In genomic region chr1:160428655-160429054, GRCh38 we compare ENCODE assay signal across 8 cellular contexts. TPM values are rescaled to one million over a fixed set of nuclear protein-coding genes. Genes with fewer than 3 reads are reported as not detected.
A peak's percentile ranks its signal among the peaks of the same experiment; 100 is the strongest.
DNase-seq lines count a peak whose midpoint lies in the region; ATAC-seq and FAIRE-seq lines count a peak whose summit lies in the region.

No MANE protein-coding gene starts in this region.

- no peaks in the 10 kb centered on the region for H3K36me3 ChIP-seq in effector memory CD4-positive, alpha-beta T cell (ENCODE audit: control insufficient read depth, insufficient read depth, low read length)
- H3K36me3 ChIP-seq in mesenchymal stem cell (ENCODE audit: control insufficient read depth in 1 of 2, insufficient read depth in 2 of 2, low read depth in 1 of 2, low read length in 2 of 2) = peaks cover 0 to 30% of the 10 kb centered on the region in 2 experiments

- in situ Hi-C loops in KBM-7 (cut with MboI; ENCODE audit: low pct_unique_long_range_greater_than_20kb, low sequenced_read_pairs) = loop anchor here (10.0 kb wide), 1 partner anchor 56 kb away; no protein-coding TSS in a partner anchor

- ATAC-seq in HG03565 (IDR thresholded peaks at IDR 0.05; ENCODE audit: unreplicated experiment) = no peak

- H3K27ac ChIP-seq in effector memory CD4-positive, alpha-beta T cell (ENCODE audit: insufficient read depth, low read length, poor library complexity, severe bottlenecking) = peak overlapping the region; percentile 58
- H3K27ac ChIP-seq in mesenchymal stem cell (ENCODE audit: low read length, poor library complexity, severe bottlenecking) = peak overlapping the region; percentile 37

- no peak overlapping the region for H2BK15ac ChIP-seq in mesenchymal stem cell (ENCODE audit: low read depth, poor library complexity, severe bottlenecking)

- no peak overlapping the region for H4K91ac ChIP-seq in mesenchymal stem cell (ENCODE audit: low read length)

- no peak overlapping the region for H2BK12ac ChIP-seq in mesenchymal stem cell (ENCODE audit: low read length in 2 of 2)

- peaks cover 35% of the 10 kb centered on the region for H3K4me1 ChIP-seq in effector memory CD4-positive, alpha-beta T cell (ENCODE audit: control insufficient read depth, insufficient read depth, low read length, poor library complexity, severe bottlenecking)
- peaks cover 14% of the 10 kb centered on the region for H3K4me1 ChIP-seq in mesenchymal stem cell (ENCODE audit: control insufficient read depth, insufficient read depth, low read depth, low read length)

- peak; percentile 96 for FAIRE-seq in TTC549 (lab: Jason Lieb, UNC)

- no peak overlapping the region for H2AFZ ChIP-seq in mesenchymal stem cell (ENCODE audit: low read depth, low read length)

- no peaks in the 10 kb centered on the region for H3K27me3 ChIP-seq in effector memory CD4-positive, alpha-beta T cell (replicated peaks; ENCODE audit: control insufficient read depth, insufficient read depth, low read length, poor library complexity, severe bottlenecking)
- peaks cover 0 to 9% of the 10 kb centered on the region in 2 experiments for H3K27me3 ChIP-seq in mesenchymal stem cell (ENCODE audit: control insufficient read depth in 1 of 2, insufficient read depth in 1 of 2, low read length in 2 of 2)

- no peak overlapping the region for H3K9ac ChIP-seq in mesenchymal stem cell (ENCODE audit: low read length)

- peak overlapping the region; percentile 11 for H3K4me3 ChIP-seq in effector memory CD4-positive, alpha-beta T cell (ENCODE audit: insufficient read depth, low read depth, low read length, poor library complexity, severe bottlenecking)
- H3K4me3 ChIP-seq in mesenchymal stem cell (ENCODE audit: insufficient read depth in 1 of 2, low read depth in 1 of 2, low read length in 2 of 2) = no peak overlapping the region

- no peaks in the 10 kb centered on the region for H3K9me3 ChIP-seq in effector memory CD4-positive, alpha-beta T cell (ENCODE audit: control insufficient read depth, low read length)
- no peaks in the 10 kb centered on the region for H3K9me3 ChIP-seq in mesenchymal stem cell (ENCODE audit: control insufficient read depth, low read length)

- H3K23ac ChIP-seq in mesenchymal stem cell (ENCODE audit: low read length in 2 of 2) = no peak overlapping the region

- DNase-seq in A172 (ENCODE audit: low spot score) = peak; percentile 95
- peak; percentile 69 for DNase-seq in ELR (ENCODE audit: low read depth)
- peak; percentile 81 for DNase-seq in KBM-7
- DNase-seq in effector memory CD4-positive, alpha-beta T cell = peak in 1 of 3 donors; percentile 26
- peak; percentile 59 for DNase-seq in mesenchymal stem cell
- no peak for DNase-seq in KG1 (lab: John Stamatoyannopoulos, UW)

- no peak overlapping the region for H3K18ac ChIP-seq in mesenchymal stem cell (ENCODE audit: low read depth in 1 of 2, low read length in 2 of 2)

- WGBS in mesenchymal stem cell = 100% methylated on average over 1 of the region's 1 CpG

- H4K8ac ChIP-seq in mesenchymal stem cell (ENCODE audit: low read length) = no peak overlapping the region

- no peak overlapping the region for H3K4me2 ChIP-seq in mesenchymal stem cell (ENCODE audit: low read length, poor library complexity, severe bottlenecking)

- no peak overlapping the region for H2AK5ac ChIP-seq in mesenchymal stem cell (ENCODE audit: low read length, severe bottlenecking)

- no peak overlapping the region for H2BK5ac ChIP-seq in mesenchymal stem cell (ENCODE audit: low read depth, low read length, poor library complexity, severe bottlenecking)

- H3K14ac ChIP-seq in mesenchymal stem cell (ENCODE audit: low read length in 2 of 2) = no peak overlapping the region

- H3K79me1 ChIP-seq in mesenchymal stem cell (replicated peaks; ENCODE audit: low read length, poor library complexity, severe bottlenecking) = no peaks in the 10 kb centered on the region

- H2BK120ac ChIP-seq in mesenchymal stem cell (ENCODE audit: low read depth, low read length) = no peak overlapping the region

- no peak overlapping the region for H3K4ac ChIP-seq in mesenchymal stem cell (ENCODE audit: low read depth in 1 of 2, low read length in 2 of 2)

RNA-seq across cellular contexts. Expression of gene VANGL2, which starts 28.3 kb away (rescaled TPM):
- total RNA-seq in A172 (2014; rRNA removed; shearing (Covaris generic)) = 5.7 and 6.3 TPM in 2 replicates
- 9.6 TPM for polyA plus RNA-seq in mesenchymal stem cell (2013, experiment 1 of 2)
- polyA plus RNA-seq in mesenchymal stem cell (2013, experiment 2 of 2) = 8.8 TPM
